8 cellular contexts compared by ENCODE assay signal in the genomic region with DNA sequence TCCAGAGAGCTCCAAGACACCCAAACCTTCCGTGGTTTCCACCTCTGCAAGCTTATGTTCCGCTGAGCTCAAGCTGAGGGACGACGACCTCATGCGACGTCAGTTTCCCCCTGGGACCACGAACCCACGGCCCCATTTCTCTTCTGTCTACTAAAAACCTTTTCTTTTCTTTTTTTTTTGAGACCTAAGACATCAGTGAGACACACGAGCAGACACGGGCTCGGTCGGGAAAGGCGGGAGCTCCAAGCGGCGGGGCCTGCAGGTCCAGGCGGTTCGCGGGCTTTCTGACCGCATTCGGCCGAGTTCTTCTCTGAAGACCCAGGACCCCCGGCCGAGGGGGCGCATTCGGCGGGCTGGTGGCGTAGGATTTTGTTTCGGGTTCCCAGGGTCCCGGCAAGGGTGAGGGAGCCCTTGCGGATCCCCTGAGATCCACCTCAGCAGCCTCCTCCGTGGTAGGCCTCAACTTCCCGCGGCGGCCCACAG. TPM values are rescaled to one million over a fixed set of nuclear protein-coding genes. Genes with fewer than 3 reads are reported as not detected.
DNase-seq lines count a peak whose midpoint lies in the region; ATAC-seq and TF ChIP-seq lines count a peak whose summit lies in the region.

No MANE protein-coding gene starts in this region.

- WGBS in heart right ventricle, 2 donors, result 0 to 1% methylated on average over 34 of the region's 34 CpGs
- 0 to 1% methylated on average over 31 to 34 of the region's 34 CpGs for WGBS in lower leg skin, 2 donors
- WGBS in urinary bladder, result under 1% methylated on average over 34 of the region's 34 CpGs

- no peak for TF ChIP-seq POLR2A in lower leg skin (IDR thresholded peaks at IDR 0.05)

- H3K36me3 ChIP-seq in heart right ventricle (peaks cover 0 to 19% (median 3%) of the 10 kb centered on the region in 9 donors), urinary bladder (ENCODE audit: insufficient read depth) (no peaks in the 10 kb centered on the region)

- DNase-seq in heart right ventricle, result no peak
- DNase-seq in Right ventricle myocardium superior, result no peak
- no peak for DNase-seq in HL-60 (ENCODE audit: low read depth in 1 of 2, low spot score in 1 of 2)
- no peak for DNase-seq in astrocyte of the cerebellum (ENCODE audit: low read depth)
- no peak for DNase-seq in lower leg skin (ENCODE audit: low spot score in 2 of 2)
- no peak for DNase-seq in NCI-H2107 (lab: John Stamatoyannopoulos, UW)
- DNase-seq in NCI-H510A treated with DMSO at 0.1 percent for 48 hours (lab: John Stamatoyannopoulos, UW), result no peak

- H3K27ac ChIP-seq in heart right ventricle (peak overlapping the region in 6 of 10 donors; percentile 21 to 98 (median 74)), HL-60 (replicated peaks) (peak overlapping the region; percentile 100), urinary bladder (ENCODE audit: low read depth) (no peak overlapping the region)

- intact Hi-C loops in heart right ventricle (cut with DNase I), result loop anchor here in 3 of 10 donors (2.0 to 10.0 kb wide), 4 partner anchors 36 to 138 kb away; a partner anchor contains a TSS
- intact Hi-C loops in Right ventricle myocardium superior (cut with DNase I), result no loop called here
- intact Hi-C loops in lower leg skin (cut with DNase I; ENCODE audit: low total_unique reads), result no loop called here

- in situ Hi-C loops in astrocyte of the cerebellum (cut with HindIII; ENCODE audit: low sequenced_read_pairs), result no loop called here

- H3K9me3 ChIP-seq in heart right ventricle, result no peaks in the 10 kb centered on the region

- H3K4me1 ChIP-seq in heart right ventricle, result peaks cover 6 to 46% (median 28%) of the 10 kb centered on the region in 9 donors
- no peaks in the 10 kb centered on the region for H3K4me1 ChIP-seq in urinary bladder (ENCODE audit: insufficient read depth)

- no peak for TF ChIP-seq CTCF in heart right ventricle (IDR thresholded peaks at IDR 0.05)
- TF ChIP-seq CTCF in HL-60 (IDR thresholded peaks at IDR 0.05; ENCODE audit: insufficient read depth, low read length), result no peak
- TF ChIP-seq CTCF in astrocyte of the cerebellum (IDR thresholded peaks at IDR 0.05; ENCODE audit: low read depth, low read length, missing control alignments), result no peak
- no peak for TF ChIP-seq CTCF in lower leg skin (IDR thresholded peaks at IDR 0.05)

- H3K27me3 ChIP-seq in heart right ventricle, result no peaks in the 10 kb centered on the region
- no peaks in the 10 kb centered on the region for H3K27me3 ChIP-seq in HL-60 (ENCODE audit: insufficient read depth, poor library complexity, severe bottlenecking)

- no peak for ATAC-seq in heart right ventricle
- ATAC-seq in Right ventricle myocardium superior (ENCODE audit: poor library complexity), result no peak

- H3K4me3 ChIP-seq in heart right ventricle (peak overlapping the region; percentile 81 to 100 (median 92)), HL-60 (replicated peaks; ENCODE audit: insufficient read depth, low read length) (peak overlapping the region; percentile 92), astrocyte of the cerebellum (ENCODE audit: low read depth, low read length) (peak overlapping the region; percentile 90), lower leg skin (ENCODE audit: low read depth, poor library complexity, severe bottlenecking) (peak overlapping the region; percentile 49), urinary bladder (ENCODE audit: low read depth, low read length) (peak overlapping the region; percentile 54)

RNA-seq across cellular contexts. Expression of a gene that starts 0.4 kb away (rescaled TPM):
- total RNA-seq in heart right ventricle (1 to 10 TPM in 8 of 10 donors, under 1 TPM in 2; 0.98 to 2.0 (median 1.3) TPM), Right ventricle myocardium superior (1.0 TPM), lower leg skin (1 to 10 TPM; 2.2 to 4.8 (median 2.3) TPM), urinary bladder (5.2 TPM)
- polyA plus RNA-seq in heart right ventricle (1 to 10 TPM in 1 of 2 donors, under 1 TPM in 1; 0.51 to 2.9 TPM), urinary bladder (1.5 TPM)

RNA-seq across cellular contexts. Expression of a gene that starts 0.7 kb away (rescaled TPM):
- total RNA-seq in heart right ventricle (10 to 100 TPM; 17.5 to 58.6 (median 29.7) TPM), Right ventricle myocardium superior (28.9 TPM), lower leg skin (10 to 100 TPM; 30.3 to 44.0 (median 33.3) TPM), urinary bladder (22.4 TPM)
- polyA plus RNA-seq in heart right ventricle (10 to 100 TPM; 23.0 to 25.4 TPM), urinary bladder (15.7 TPM)

RNA-seq across cellular contexts. Expression of a gene that starts 37.1 kb away (rescaled TPM):
- total RNA-seq in heart right ventricle (10 to 100 TPM; 11.9 to 25.7 (median 16.7) TPM), Right ventricle myocardium superior (19.2 TPM), lower leg skin (10 to 100 TPM in 3 of 4 donors, 1 to 10 TPM in 1; 7.4 to 21.7 (median 17.0) TPM), urinary bladder (10.6 TPM)
- polyA plus RNA-seq in heart right ventricle (10 to 100 TPM; 15.8 to 18.1 TPM), urinary bladder (12.1 TPM)

RNA-seq across cellular contexts. Expression of a gene that starts 37.9 kb away (rescaled TPM):
- 10 to 100 TPM; 45.6 to 68.4 (median 53.9) TPM for total RNA-seq in heart right ventricle
- polyA plus RNA-seq in heart right ventricle, result 10 to 100 TPM; 31.0 to 37.1 TPM
- total RNA-seq in Right ventricle myocardium superior, result 57.0 TPM
- total RNA-seq in lower leg skin, result 10 to 100 TPM; 45.5 to 71.4 (median 57.7) TPM
- 65.0 TPM for total RNA-seq in urinary bladder
- 52.9 TPM for polyA plus RNA-seq in urinary bladder
